Comparison of ENCODE assay signal across 10 cellular contexts in genomic region chr19:32372726-32373613, GRCh38. TPM values are rescaled to one million over a fixed set of nuclear protein-coding genes. Genes with fewer than 3 reads are reported as not detected.
DNase-seq lines count a peak whose midpoint lies in the region; ATAC-seq and TF ChIP-seq lines count a peak whose summit lies in the region.
"Had no signal": no experiment of that assay in that cellular context is flagged by ENCODE, and none has a peak within 500 bp of the region (broad histone marks: within the 10 kb centered on the region; RNA-seq: fewer than 3 reads in every experiment).

No MANE protein-coding gene starts in this region.

- H3K27ac Mint-ChIP-seq in chondrocyte (ENCODE audit: unreplicated experiment) (peak overlapping the region; percentile 86), mesothelial cell of epicardium (peak overlapping the region; percentile 50)
- no peak overlapping the region for H3K27ac Mint-ChIP-seq in activated CD8-positive, alpha-beta T cell treated with anti-CD3 and anti-CD28 coated beads, Interleukin-2, amount 10 ng/mL, durations not matched to agents 7 days and 5 days
- no peak overlapping the region for H3K27ac Mint-ChIP-seq in activated CD8-positive, alpha-beta T cell treated with anti-CD3 and anti-CD28 coated beads for 36 hours
- H3K27ac Mint-ChIP-seq: B cell had no signal

- H3K4me3 Mint-ChIP-seq in chondrocyte (ENCODE audit: unreplicated experiment) (peak overlapping the region; percentile 0), mesothelial cell of epicardium (no peak overlapping the region)
- H3K4me3 Mint-ChIP-seq in activated CD8-positive, alpha-beta T cell treated with anti-CD3 and anti-CD28 coated beads, Interleukin-2, amount 10 ng/mL, durations not matched to agents 7 days and 5 days: no peak overlapping the region
- H3K4me3 Mint-ChIP-seq in activated CD8-positive, alpha-beta T cell treated with anti-CD3 and anti-CD28 coated beads for 36 hours: no peak overlapping the region
- H3K4me3 Mint-ChIP-seq: B cell had no signal

- H3K27ac ChIP-seq in 22Rv1: peak overlapping the region; percentile 91

- H3K9me3 Mint-ChIP-seq in chondrocyte (ENCODE audit: low read depth): no peaks in the 10 kb centered on the region
- peaks cover 10% of the 10 kb centered on the region for H3K9me3 Mint-ChIP-seq in mesothelial cell of epicardium
- H3K9me3 Mint-ChIP-seq in activated CD8-positive, alpha-beta T cell treated with anti-CD3 and anti-CD28 coated beads, Interleukin-2, amount 10 ng/mL, durations not matched to agents 7 days and 5 days (ENCODE audit: insufficient read depth): no peaks in the 10 kb centered on the region
- H3K9me3 Mint-ChIP-seq in activated CD8-positive, alpha-beta T cell treated with anti-CD3 and anti-CD28 coated beads for 36 hours: no peaks in the 10 kb centered on the region

- H3K4me1 Mint-ChIP-seq in chondrocyte (ENCODE audit: low read depth) (peaks cover 26% of the 10 kb centered on the region), mesothelial cell of epicardium (peaks cover 13% of the 10 kb centered on the region)
- H3K4me1 Mint-ChIP-seq in activated CD8-positive, alpha-beta T cell treated with anti-CD3 and anti-CD28 coated beads, Interleukin-2, amount 10 ng/mL, durations not matched to agents 7 days and 5 days (ENCODE audit: low read depth): no peaks in the 10 kb centered on the region
- H3K4me1 Mint-ChIP-seq in activated CD8-positive, alpha-beta T cell treated with anti-CD3 and anti-CD28 coated beads for 36 hours (ENCODE audit: low read depth): peaks cover 10% of the 10 kb centered on the region

- intact Hi-C loops in activated CD8-positive, alpha-beta T cell treated with anti-CD3 and anti-CD28 coated beads for 36 hours (cut with micrococcal nuclease): no loop called here

- ATAC-seq in activated CD8-positive, alpha-beta T cell treated with anti-CD3 and anti-CD28 coated beads, Interleukin-2, amount 10 ng/mL, durations not matched to agents 7 days and 5 days: no peak
- no peak for ATAC-seq in activated CD8-positive, alpha-beta T cell treated with anti-CD3 and anti-CD28 coated beads for 36 hours

- no peak for TF ChIP-seq CTCF in 22Rv1 (IDR thresholded peaks at IDR 0.05)
- TF ChIP-seq CTCF in chondrocyte (IDR thresholded peaks at IDR 0.05): no peak
- no peak for TF ChIP-seq CTCF in mesothelial cell of epicardium (IDR thresholded peaks at IDR 0.05; ENCODE audit: unreplicated experiment)
- no peak for TF ChIP-seq CTCF in activated CD8-positive, alpha-beta T cell treated with anti-CD3 and anti-CD28 coated beads for 36 hours (IDR thresholded peaks at IDR 0.05)

- peaks cover 9% of the 10 kb centered on the region for H3K36me3 Mint-ChIP-seq in chondrocyte (ENCODE audit: low read depth)
- peaks cover 28% of the 10 kb centered on the region for H3K36me3 Mint-ChIP-seq in mesothelial cell of epicardium
- peaks cover 64% of the 10 kb centered on the region for H3K36me3 Mint-ChIP-seq in activated CD8-positive, alpha-beta T cell treated with anti-CD3 and anti-CD28 coated beads, Interleukin-2, amount 10 ng/mL, durations not matched to agents 7 days and 5 days (ENCODE audit: low read depth)
- H3K36me3 Mint-ChIP-seq in activated CD8-positive, alpha-beta T cell treated with anti-CD3 and anti-CD28 coated beads for 36 hours (ENCODE audit: low read depth): peaks cover 53% of the 10 kb centered on the region

- POLR2A ChIA-PET in activated CD8-positive, alpha-beta T cell treated with anti-CD3 and anti-CD28 coated beads, Interleukin-2, amount 10 ng/mL, durations not matched to agents 7 days and 5 days (lab: Charles Lee): no interaction called here
- POLR2A ChIA-PET in activated CD8-positive, alpha-beta T cell treated with anti-CD3 and anti-CD28 coated beads for 36 hours (lab: Charles Lee): no interaction called here

- peak; percentile 61 for DNase-seq in LHCN-M2 (ENCODE audit: low read depth)
- no peak for DNase-seq in chondrocyte (ENCODE audit: low spot score)
- DNase-seq in mesothelial cell of epicardium (ENCODE audit: low spot score in 2 of 2, unreplicated experiment in 2 of 2): no peak
- no peak for DNase-seq in activated CD8-positive, alpha-beta T cell treated with anti-CD3 and anti-CD28 coated beads, Interleukin-2, amount 10 ng/mL, durations not matched to agents 7 days and 5 days
- no peak for DNase-seq in kidney glomerular epithelial cell (lab: John Stamatoyannopoulos, UW)
- no peak for DNase-seq in activated CD8-positive, alpha-beta T cell treated with anti-CD3 and anti-CD28 coated beads for 36 hours
- no peak for DNase-seq in NCI-H446 (lab: John Stamatoyannopoulos, UW)
- DNase-seq: RPMI8226 had no signal

- H3K27me3 Mint-ChIP-seq in chondrocyte (ENCODE audit: low read depth) (no peaks in the 10 kb centered on the region), mesothelial cell of epicardium (ENCODE audit: low read depth) (no peaks in the 10 kb centered on the region)
- H3K27me3 Mint-ChIP-seq in activated CD8-positive, alpha-beta T cell treated with anti-CD3 and anti-CD28 coated beads, Interleukin-2, amount 10 ng/mL, durations not matched to agents 7 days and 5 days (ENCODE audit: low read depth): no peaks in the 10 kb centered on the region
- no peaks in the 10 kb centered on the region for H3K27me3 Mint-ChIP-seq in activated CD8-positive, alpha-beta T cell treated with anti-CD3 and anti-CD28 coated beads for 36 hours
- H3K27me3 Mint-ChIP-seq: B cell had no signal

- CTCF ChIA-PET in activated CD8-positive, alpha-beta T cell treated with anti-CD3 and anti-CD28 coated beads, Interleukin-2, amount 10 ng/mL, durations not matched to agents 7 days and 5 days (lab: Charles Lee): no interaction called here
- CTCF ChIA-PET in activated CD8-positive, alpha-beta T cell treated with anti-CD3 and anti-CD28 coated beads for 36 hours (lab: Charles Lee): no interaction called here

RNA-seq across cellular contexts. Expression of gene ZNF507, which starts 27.6 kb away (rescaled TPM):
- total RNA-seq in LHCN-M2 (2014; rRNA removed) (6.4 and 8.7 TPM in 2 replicates), chondrocyte (16.7 to 20.6 TPM (median 17.0 TPM) in 3 replicates), mesothelial cell of epicardium (33.4 to 34.1 TPM (median 33.6 TPM) in 3 replicates)
- polyA plus RNA-seq in LHCN-M2 (2012): 2.8 TPM
- total RNA-seq in activated CD8-positive, alpha-beta T cell treated with anti-CD3 and anti-CD28 coated beads, Interleukin-2, amount 10 ng/mL, durations not matched to agents 7 days and 5 days: 10 to 100 TPM; 25.8 to 28.0 TPM
- total RNA-seq in activated CD8-positive, alpha-beta T cell treated with anti-CD3 and anti-CD28 coated beads for 36 hours: 10 to 100 TPM; 24.2 to 25.6 TPM

RNA-seq across cellular contexts. Expression of gene DPY19L3, which starts 32.6 kb away (rescaled TPM):
- 13.0 and 15.7 TPM in 2 replicates for total RNA-seq in LHCN-M2 (2014; rRNA removed)
- polyA plus RNA-seq in LHCN-M2 (2012): 4.8 TPM
- total RNA-seq in chondrocyte: 70.3 to 85.4 TPM (median 72.5 TPM) in 3 replicates
- 107 to 111 TPM (median 109 TPM) in 3 replicates for total RNA-seq in mesothelial cell of epicardium
- total RNA-seq in activated CD8-positive, alpha-beta T cell treated with anti-CD3 and anti-CD28 coated beads, Interleukin-2, amount 10 ng/mL, durations not matched to agents 7 days and 5 days: 10 to 100 TPM; 13.0 to 13.6 TPM
- total RNA-seq in activated CD8-positive, alpha-beta T cell treated with anti-CD3 and anti-CD28 coated beads for 36 hours: 10 to 100 TPM; 10.4 to 12.4 TPM

Comparison
In these comparisons a context has a peak if more than half of its experiments do, and no peak if none do; other contexts are left out.
1. H3K27ac Mint-ChIP-seq: peak in chondrocyte (single experiment) and mesothelial cell of epicardium (single experiment); none in activated CD8-positive, alpha-beta T cell treated with anti-CD3 and anti-CD28 coated beads, Interleukin-2, amount 10 ng/mL, durations not matched to agents 7 days and 5 days (single experiment) and activated CD8-positive, alpha-beta T cell treated with anti-CD3 and anti-CD28 coated beads for 36 hours (single experiment).